1 cellular context compared by ENCODE assay signal in the genomic region with DNA sequence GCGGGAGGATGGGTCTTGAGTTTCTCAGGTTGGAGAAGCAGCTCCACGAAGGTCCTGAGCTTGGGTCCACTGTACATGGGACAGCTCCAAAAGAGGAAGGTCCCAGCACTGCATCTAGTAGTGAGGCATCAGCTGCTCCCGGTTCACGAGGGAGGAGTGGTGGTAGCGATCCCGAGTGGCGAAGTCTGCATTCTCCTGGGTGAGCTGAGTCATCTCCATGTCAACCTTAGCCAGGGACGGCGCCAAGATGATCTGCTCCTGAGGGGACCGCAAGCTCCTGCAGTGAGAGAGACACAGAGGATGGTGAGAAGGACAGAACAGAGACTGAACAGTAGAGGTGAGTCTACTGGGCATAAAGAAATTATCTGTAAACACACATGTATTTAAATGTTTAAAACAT.
TF ChIP-seq lines count a peak whose summit lies in the region.

No MANE protein-coding gene starts in this region.

TF ChIP-seq in H1, 55 proteins besides CTCF, POLR2A, EP300 and RAD21:
- TF ChIP-seq PHF8 (conservative IDR thresholded peaks at IDR 0.05; ENCODE audit: low read depth, low read length), result no peak
- TF ChIP-seq SIN3A (conservative IDR thresholded peaks at IDR 0.05 in 1 of 2, IDR thresholded peaks at IDR 0.05 in 1 of 2; ENCODE audit: low read depth in 1 of 2, low read length in 2 of 2), result no peak
- TF ChIP-seq EZH2 (IDR thresholded peaks at IDR 0.05; ENCODE audit: low read depth, low read length, severe bottlenecking), result no peak
- TF ChIP-seq POLR2AphosphoS5 (IDR thresholded peaks at IDR 0.05; ENCODE audit: low read depth, low read length), result no peak
- no peak for TF ChIP-seq SP1 (IDR thresholded peaks at IDR 0.05; ENCODE audit: low read depth, low read length)
